In genomic region chr11:12942157-12942556, GRCh38 we compare ENCODE assay signal across 1 cellular context.
TF ChIP-seq lines count a peak whose summit lies in the region.

No MANE protein-coding gene starts in this region.

TF ChIP-seq in GM23338, 12 proteins besides CTCF, POLR2A, EP300 and RAD21 (continued from another document):
- TF ChIP-seq ZNF462 (CRISPR knock-in tag; IDR thresholded peaks at IDR 0.05) (no peak), NANOG (IDR thresholded peaks at IDR 0.05; ENCODE audit: borderline replicate concordance) (no peak)
